26 cellular contexts compared by ENCODE assay signal in the genomic region with DNA sequence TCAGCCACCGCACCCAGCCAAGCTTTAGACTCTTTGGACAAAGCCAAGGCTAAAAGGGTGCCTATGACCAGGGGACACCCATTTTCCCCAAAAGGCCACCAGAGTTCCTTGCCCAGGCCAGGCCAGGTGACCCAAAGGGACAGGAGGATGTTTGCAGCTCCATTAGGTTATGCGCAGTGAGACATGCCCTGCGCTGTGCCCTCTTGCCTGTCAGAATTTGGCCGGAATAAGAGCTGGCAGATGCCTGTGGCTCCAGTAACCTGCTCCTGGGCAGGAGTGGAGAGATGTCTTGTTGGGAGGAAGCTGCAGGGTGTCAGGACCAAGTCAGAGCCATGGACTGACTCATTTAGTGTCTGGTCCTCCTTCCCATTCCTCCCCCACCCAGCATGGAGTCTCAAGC. TPM values are rescaled to one million over a fixed set of nuclear protein-coding genes. Genes with fewer than 3 reads are reported as not detected.
"Had no signal": no experiment of that assay in that cellular context is flagged by ENCODE, and none has a peak within 500 bp of the region (broad histone marks: within the 10 kb centered on the region; RNA-seq: fewer than 3 reads in every experiment).

No MANE protein-coding gene starts in this region.

- H3K27ac Mint-ChIP-seq: activated CD8-positive, alpha-beta T cell treated with anti-CD3 and anti-CD28 coated beads for 36 hours; activated naive CD4-positive, alpha-beta T cell treated with anti-CD3 and anti-CD28 coated beads, Interleukin-2, amount 50 U/mL, for 24 hours; activated naive CD8-positive, alpha-beta T cell treated with anti-CD3 and anti-CD28 coated beads, Interleukin-2, amount 50 U/mL, for 24 hours; activated T-helper 17 cell treated with anti-CD3 and anti-CD28 coated beads, Interleukin-2, amount 50 U/mL, for 72 hours; T-helper 17 cell; WTC11 had no signal

- H3K4me3 Mint-ChIP-seq: activated CD8-positive, alpha-beta T cell treated with anti-CD3 and anti-CD28 coated beads for 36 hours; activated naive CD4-positive, alpha-beta T cell treated with anti-CD3 and anti-CD28 coated beads, Interleukin-2, amount 50 U/mL, for 24 hours; activated naive CD8-positive, alpha-beta T cell treated with anti-CD3 and anti-CD28 coated beads, Interleukin-2, amount 50 U/mL, for 24 hours; activated T-cell treated with anti-CD3 and anti-CD28 coated beads, Interleukin-2, amount 50 U/mL, for 4 hours; activated T-helper 17 cell treated with anti-CD3 and anti-CD28 coated beads, Interleukin-2, amount 50 U/mL, for 72 hours; T-helper 17 cell; WTC11 had no signal

- H3K4me3 ChIP-seq: esophagus muscularis mucosa, thoracic aorta, upper lobe of left lung, vagina had no signal

- ATAC-seq: activated CD8-positive, alpha-beta T cell treated with anti-CD3 and anti-CD28 coated beads for 36 hours; activated naive CD8-positive, alpha-beta T cell treated with anti-CD3 and anti-CD28 coated beads, Interleukin-2, amount 50 U/mL, for 24 hours; activated T-cell treated with anti-CD3 and anti-CD28 coated beads, Interleukin-2, amount 50 U/mL, for 4 hours; activated T-helper 17 cell treated with anti-CD3 and anti-CD28 coated beads, Interleukin-2, amount 50 U/mL, for 72 hours; foreskin keratinocyte; left ventricle myocardium superior; right cardiac atrium; stimulated activated naive CD8-positive, alpha-beta T cell treated with anti-CD3 and anti-CD28 coated beads, Interleukin-15, Interleukin-2, amounts not matched to agents 100 U/mL and 50 U/mL, for 24 hours; T-helper 17 cell; WTC11 had no signal

- H3K27me3 Mint-ChIP-seq: activated CD8-positive, alpha-beta T cell treated with anti-CD3 and anti-CD28 coated beads for 36 hours; activated naive CD4-positive, alpha-beta T cell treated with anti-CD3 and anti-CD28 coated beads, Interleukin-2, amount 50 U/mL, for 24 hours; activated naive CD8-positive, alpha-beta T cell treated with anti-CD3 and anti-CD28 coated beads, Interleukin-2, amount 50 U/mL, for 24 hours; activated T-helper 17 cell treated with anti-CD3 and anti-CD28 coated beads, Interleukin-2, amount 50 U/mL, for 72 hours; T-helper 17 cell had no signal

- H3K9me3 ChIP-seq: esophagus muscularis mucosa, thoracic aorta, upper lobe of left lung, vagina had no signal

- H3K27ac ChIP-seq: foreskin keratinocyte, thoracic aorta, vagina had no signal

- H3K4me1 Mint-ChIP-seq: activated naive CD4-positive, alpha-beta T cell treated with anti-CD3 and anti-CD28 coated beads, Interleukin-2, amount 50 U/mL, for 24 hours; activated T-helper 17 cell treated with anti-CD3 and anti-CD28 coated beads, Interleukin-2, amount 50 U/mL, for 72 hours had no signal

- H3K9me3 Mint-ChIP-seq: activated CD8-positive, alpha-beta T cell treated with anti-CD3 and anti-CD28 coated beads for 36 hours; activated naive CD4-positive, alpha-beta T cell treated with anti-CD3 and anti-CD28 coated beads, Interleukin-2, amount 50 U/mL, for 24 hours; activated naive CD8-positive, alpha-beta T cell treated with anti-CD3 and anti-CD28 coated beads, Interleukin-2, amount 50 U/mL, for 24 hours; activated T-cell treated with anti-CD3 and anti-CD28 coated beads, Interleukin-2, amount 50 U/mL, for 4 hours; activated T-helper 17 cell treated with anti-CD3 and anti-CD28 coated beads, Interleukin-2, amount 50 U/mL, for 72 hours; WTC11 had no signal

- H3K36me3 Mint-ChIP-seq: activated naive CD4-positive, alpha-beta T cell treated with anti-CD3 and anti-CD28 coated beads, Interleukin-2, amount 50 U/mL, for 24 hours; WTC11 had no signal

- H3K36me3 ChIP-seq: esophagus muscularis mucosa, thoracic aorta, upper lobe of left lung, vagina had no signal

- DNase-seq: activated CD4-positive, alpha-beta T cell treated with anti-CD3 and anti-CD28 coated beads, Interleukin-2, amount 50 U/mL, for 1 hour; activated CD8-positive, alpha-beta T cell treated with anti-CD3 and anti-CD28 coated beads for 36 hours; activated naive CD8-positive, alpha-beta T cell treated with anti-CD3 and anti-CD28 coated beads, Interleukin-2, amount 50 U/mL, for 24 hours; activated T-cell treated with anti-CD3 and anti-CD28 coated beads, Interleukin-2, amount 50 U/mL, for 4 hours; amygdala; caudate nucleus; dermis blood vessel endothelial cell; effector CD4-positive, alpha-beta T cell; foreskin keratinocyte; left ventricle myocardium superior; mammary epithelial cell; nucleus accumbens; right cardiac atrium; stimulated activated CD4-positive, alpha-beta T cell treated with anti-CD3 and anti-CD28 coated beads, Interleukin-12 subunit alpha, Interleukin-12 subunit beta, amount 100 ng/mL, for 4 hours; stimulated activated CD4-positive, alpha-beta T cell treated with anti-CD3 and anti-CD28 coated beads, Interleukin-4, amount 100 ng/mL, for 1 hour; stimulated activated naive CD8-positive, alpha-beta T cell treated with anti-CD3 and anti-CD28 coated beads, Interleukin-15, Interleukin-2, amounts not matched to agents 100 U/mL and 50 U/mL, for 24 hours; T-helper 17 cell; T1000; upper lobe of left lung had no signal

- H3K27me3 ChIP-seq: esophagus muscularis mucosa, foreskin keratinocyte, upper lobe of left lung, vagina had no signal

RNA-seq across cellular contexts. Expression of a gene that starts 20.5 kb away (rescaled TPM):
- total RNA-seq: activated CD8-positive, alpha-beta T cell treated with anti-CD3 and anti-CD28 coated beads for 36 hours; activated T-cell treated with anti-CD3 and anti-CD28 coated beads, Interleukin-2, amount 50 U/mL, for 4 hours; activated T-helper 17 cell treated with anti-CD3 and anti-CD28 coated beads, Interleukin-2, amount 50 U/mL, for 72 hours; foreskin keratinocyte; mammary epithelial cell; WTC11 had no signal
- polyA plus RNA-seq: foreskin keratinocyte, mammary epithelial cell, neural cell had no signal
